11 cellular contexts compared by ENCODE assay signal in genomic region chr4:143403551-143403816, GRCh38.
A peak's percentile ranks its signal among the peaks of the same experiment; 100 is the strongest.
DNase-seq lines count a peak whose midpoint lies in the region; ATAC-seq and TF ChIP-seq lines count a peak whose summit lies in the region.
"Had no signal": no experiment of that assay in that cellular context is flagged by ENCODE, and none has a peak within 500 bp of the region (broad histone marks: within the 10 kb centered on the region; RNA-seq: fewer than 3 reads in every experiment).

No MANE protein-coding gene starts in this region.

- H3K36me3 ChIP-seq in BLaER1 treated with 17β-estradiol and CSF1 and Interleukin-3, amounts not matched to agents 10 nM and 100 nM = peaks cover 0 to 13% (median 0%) of the 10 kb centered on the region in 11 experiments; a peak in 6 of 22 replicates
- H3K36me3 ChIP-seq: ovary had no signal

- peak overlapping the region; percentile 62 to 83 (median 77) for H3K9ac ChIP-seq in BLaER1 treated with 17β-estradiol and CSF1 and Interleukin-3, amounts not matched to agents 10 nM and 100 nM

- no peak for DNase-seq in AG20443 (ENCODE audit: low spot score)
- no peak for DNase-seq in NCI-H526 (lab: John Stamatoyannopoulos, UW)
- DNase-seq in OCI-M2 (lab: John Stamatoyannopoulos, UW; ENCODE audit: unreplicated experiment) = no peak
- DNase-seq: activated CD4-positive, alpha-beta T cell treated with anti-CD3 and anti-CD28 coated beads, Interleukin-2, amount 10 ng/mL, durations not matched to agents 24 days and 14 days; NCI-H2107; ovary had no signal

- H3K27ac Mint-ChIP-seq in IgD-negative memory B cell (no peak overlapping the region), nephron (peak overlapping the region; percentile 28 to 37 (median 30))
- H3K27ac Mint-ChIP-seq: activated CD4-positive, alpha-beta T cell treated with anti-CD3 and anti-CD28 coated beads, Interleukin-2, amount 10 ng/mL, durations not matched to agents 24 days and 14 days had no signal

- peak overlapping the region; percentile 26 to 59 (median 42); a peak in 19 of 20 replicates for H3K4me3 ChIP-seq in BLaER1 treated with 17β-estradiol and CSF1 and Interleukin-3, amounts not matched to agents 10 nM and 100 nM
- H3K4me3 ChIP-seq: ovary had no signal

- peak overlapping the region; percentile 69 to 96 (median 92) for H3K27ac ChIP-seq in BLaER1 treated with 17β-estradiol and CSF1 and Interleukin-3, amounts not matched to agents 10 nM and 100 nM
- peak overlapping the region; percentile 82 for H3K27ac ChIP-seq in angular gyrus (ENCODE audit: low read depth, low read length)

- H3K4me1 Mint-ChIP-seq in IgD-negative memory B cell (peaks cover 16 to 27% (median 25%) of the 10 kb centered on the region in 3 donors), nephron (peaks cover 47% of the 10 kb centered on the region)

- no peaks in the 10 kb centered on the region for H3K36me3 Mint-ChIP-seq in IgD-negative memory B cell
- peaks cover 4% of the 10 kb centered on the region for H3K36me3 Mint-ChIP-seq in nephron (ENCODE audit: low read depth)

- H3K9me3 Mint-ChIP-seq in IgD-negative memory B cell = no peaks in the 10 kb centered on the region
- no peaks in the 10 kb centered on the region for H3K9me3 Mint-ChIP-seq in nephron

- H3K4me3 Mint-ChIP-seq in IgD-negative memory B cell (peak overlapping the region in 3 of 4 donors; percentile 30 to 70 (median 68)), nephron (no peak overlapping the region)

- no peaks in the 10 kb centered on the region for H4K20me1 ChIP-seq in BLaER1 treated with 17β-estradiol and CSF1 and Interleukin-3, amounts not matched to agents 10 nM and 100 nM

- TF ChIP-seq CTCF in nephron (IDR thresholded peaks at IDR 0.05; ENCODE audit: unreplicated experiment in 3 of 3) = no peak

- peak overlapping the region; percentile 77 to 98 (median 88) for H3K4me2 ChIP-seq in BLaER1 treated with 17β-estradiol and CSF1 and Interleukin-3, amounts not matched to agents 10 nM and 100 nM

- H3K9me3 ChIP-seq in BLaER1 treated with 17β-estradiol and CSF1 and Interleukin-3, amounts not matched to agents 10 nM and 100 nM (replicated peaks in 1 of 11) = no peaks in the 10 kb centered on the region
- H3K9me3 ChIP-seq: ovary had no signal

- ATAC-seq in HG02798 (IDR thresholded peaks at IDR 0.05; ENCODE audit: poor library complexity, unreplicated experiment) = no peak

- peaks cover 81 to 99% (median 95%) of the 10 kb centered on the region in 10 experiments for H3K4me1 ChIP-seq in BLaER1 treated with 17β-estradiol and CSF1 and Interleukin-3, amounts not matched to agents 10 nM and 100 nM

- H3K27me3 Mint-ChIP-seq in IgD-negative memory B cell = no peaks in the 10 kb centered on the region
- H3K27me3 Mint-ChIP-seq in nephron (ENCODE audit: low read depth) = no peaks in the 10 kb centered on the region

- H3K27me3 ChIP-seq in BLaER1 treated with 17β-estradiol and CSF1 and Interleukin-3, amounts not matched to agents 10 nM and 100 nM = no peaks in the 10 kb centered on the region
- H3K27me3 ChIP-seq: ovary had no signal

Comparison
In these comparisons a context has a peak if more than half of its experiments do, and no peak if none do; other contexts are left out.
1. H3K27ac Mint-ChIP-seq: peak in nephron (3 of 3); none in IgD-negative memory B cell (0 of 3).
2. H3K4me3 Mint-ChIP-seq: peak in IgD-negative memory B cell (3 of 4); none in nephron (0 of 3).